Comparison of ENCODE assay signal across 9 cellular contexts in the genomic region with DNA sequence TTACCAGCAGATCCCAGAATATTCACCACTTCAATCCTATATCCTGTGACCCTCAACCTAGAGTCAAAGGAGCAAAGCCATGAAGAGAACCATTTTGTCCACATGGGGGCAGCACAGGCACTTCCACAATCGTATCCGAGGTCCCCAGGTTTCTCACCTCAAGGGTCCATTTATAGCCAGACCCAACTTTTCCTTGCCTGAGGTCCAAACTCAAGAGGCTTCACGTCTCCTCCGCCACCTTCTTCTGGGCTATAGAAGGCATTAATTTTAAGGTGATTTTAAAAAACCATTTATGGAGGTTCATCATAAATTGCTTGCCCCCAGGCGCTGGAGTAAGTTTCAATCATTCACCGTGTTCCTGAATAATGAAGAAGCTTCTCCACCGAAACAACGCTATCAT.
DNase-seq lines count a peak whose midpoint lies in the region; ATAC-seq and TF ChIP-seq lines count a peak whose summit lies in the region.
"Had no signal": no experiment of that assay in that cellular context is flagged by ENCODE, and none has a peak within 500 bp of the region (broad histone marks: within the 10 kb centered on the region; RNA-seq: fewer than 3 reads in every experiment).

No MANE protein-coding gene starts in this region.

- TF ChIP-seq CTCF in C4-2B (conservative IDR thresholded peaks at IDR 0.05): peak; percentile 86
- peak; percentile 77 for TF ChIP-seq CTCF in endothelial cell (IDR thresholded peaks at IDR 0.05; ENCODE audit: unreplicated experiment)

- peaks cover 57% of the 10 kb centered on the region for H3K4me1 Mint-ChIP-seq in activated CD8-positive, alpha-beta T cell treated with anti-CD3 and anti-CD28 coated beads, Interleukin-2, amount 10 ng/mL, durations not matched to agents 7 days and 5 days (ENCODE audit: low read depth)
- peaks cover 26% of the 10 kb centered on the region for H3K4me1 Mint-ChIP-seq in endothelial cell (ENCODE audit: unreplicated experiment)
- peaks cover 14 to 34% (median 22%) of the 10 kb centered on the region in 7 donors for H3K4me1 Mint-ChIP-seq in naive thymus-derived CD4-positive, alpha-beta T cell
- H3K4me1 Mint-ChIP-seq in stimulated activated naive CD8-positive, alpha-beta T cell treated with anti-CD3 and anti-CD28 coated beads, Interleukin-15, amount 100 ng/mL, for 72 hours: peaks cover 33% of the 10 kb centered on the region

- CTCF ChIA-PET in activated CD8-positive, alpha-beta T cell treated with anti-CD3 and anti-CD28 coated beads, Interleukin-2, amount 10 ng/mL, durations not matched to agents 7 days and 5 days (lab: Charles Lee): interaction anchor here (0.6 to 3.4 kb wide), 37 partner anchors 8 to 596 kb away, joined by 3 to 33 read pairs (median 5); no protein-coding TSS in a partner anchor
- CTCF ChIA-PET in naive thymus-derived CD4-positive, alpha-beta T cell (lab: Charles Lee): interaction anchor here (0.7 to 4.4 kb wide), 12 partner anchors 8 to 604 kb away, joined by 3 to 33 read pairs (median 3); no protein-coding TSS in a partner anchor

- peak; percentile 84 for DNase-seq in NCI-H82 (lab: John Stamatoyannopoulos, UW)
- peak; percentile 76 for DNase-seq in activated CD8-positive, alpha-beta T cell treated with anti-CD3 and anti-CD28 coated beads, Interleukin-2, amount 10 ng/mL, durations not matched to agents 7 days and 5 days
- peak; percentile 79 for DNase-seq in endothelial cell (ENCODE audit: low spot score)
- peak; percentile 16 to 64 (median 42) for DNase-seq in naive thymus-derived CD4-positive, alpha-beta T cell
- DNase-seq in stimulated activated naive CD8-positive, alpha-beta T cell treated with anti-CD3 and anti-CD28 coated beads, Interleukin-15, amount 100 ng/mL, for 72 hours: peak; percentile 58 to 62

- intact Hi-C loops in naive thymus-derived CD4-positive, alpha-beta T cell (cut with micrococcal nuclease): loop anchor here (1.0 to 5.0 kb wide), 4 partner anchors 125 to 596 kb away; no protein-coding TSS in a partner anchor

- no peaks in the 10 kb centered on the region for H3K9me3 ChIP-seq in naive thymus-derived CD4-positive, alpha-beta T cell (ENCODE audit: control insufficient read depth in 2 of 3, low read length in 3 of 3)

- H3K4me3 Mint-ChIP-seq in activated CD8-positive, alpha-beta T cell treated with anti-CD3 and anti-CD28 coated beads, Interleukin-2, amount 10 ng/mL, durations not matched to agents 7 days and 5 days: no peak overlapping the region
- H3K4me3 Mint-ChIP-seq in endothelial cell (ENCODE audit: unreplicated experiment): no peak overlapping the region
- H3K4me3 Mint-ChIP-seq in naive thymus-derived CD4-positive, alpha-beta T cell: no peak overlapping the region
- no peak overlapping the region for H3K4me3 Mint-ChIP-seq in stimulated activated naive CD8-positive, alpha-beta T cell treated with anti-CD3 and anti-CD28 coated beads, Interleukin-15, amount 100 ng/mL, for 72 hours
- H3K4me3 Mint-ChIP-seq: IgD-negative memory B cell had no signal

- ATAC-seq in GM19043 (IDR thresholded peaks at IDR 0.05; ENCODE audit: low read depth, unreplicated experiment) (peak; percentile 67), HG03378 (IDR thresholded peaks at IDR 0.05; ENCODE audit: unreplicated experiment) (peak; percentile 77)
- ATAC-seq in activated CD8-positive, alpha-beta T cell treated with anti-CD3 and anti-CD28 coated beads, Interleukin-2, amount 10 ng/mL, durations not matched to agents 7 days and 5 days: peak; percentile 60
- peak; percentile 72 for ATAC-seq in naive thymus-derived CD4-positive, alpha-beta T cell
- peak; percentile 61 for ATAC-seq in stimulated activated naive CD8-positive, alpha-beta T cell treated with anti-CD3 and anti-CD28 coated beads, Interleukin-15, amount 100 ng/mL, for 72 hours

- POLR2A ChIA-PET in activated CD8-positive, alpha-beta T cell treated with anti-CD3 and anti-CD28 coated beads, Interleukin-2, amount 10 ng/mL, durations not matched to agents 7 days and 5 days (lab: Charles Lee): interaction anchor here (1.9 kb wide), 1 partner anchor 112 kb away, joined by 14 read pairs; a partner anchor contains a TSS
- POLR2A ChIA-PET in naive thymus-derived CD4-positive, alpha-beta T cell (lab: Charles Lee): interaction anchor here (0.7 to 1.5 kb wide), 3 partner anchors 16 to 125 kb away, joined by 3 to 5 read pairs (median 3); a partner anchor contains a TSS

- H3K9me3 Mint-ChIP-seq in activated CD8-positive, alpha-beta T cell treated with anti-CD3 and anti-CD28 coated beads, Interleukin-2, amount 10 ng/mL, durations not matched to agents 7 days and 5 days (ENCODE audit: insufficient read depth): no peaks in the 10 kb centered on the region
- H3K9me3 Mint-ChIP-seq in endothelial cell (ENCODE audit: unreplicated experiment): no peaks in the 10 kb centered on the region
- H3K9me3 Mint-ChIP-seq in naive thymus-derived CD4-positive, alpha-beta T cell: no peaks in the 10 kb centered on the region
- H3K9me3 Mint-ChIP-seq in stimulated activated naive CD8-positive, alpha-beta T cell treated with anti-CD3 and anti-CD28 coated beads, Interleukin-15, amount 100 ng/mL, for 72 hours: no peaks in the 10 kb centered on the region
- H3K9me3 Mint-ChIP-seq: IgD-negative memory B cell had no signal

- H3K4me1 ChIP-seq in naive thymus-derived CD4-positive, alpha-beta T cell (ENCODE audit: control insufficient read depth in 2 of 2, insufficient read depth in 2 of 2, low read length in 2 of 2): peaks cover 8 to 14% of the 10 kb centered on the region in 2 donors

- no peak overlapping the region for H3K4me3 ChIP-seq in naive thymus-derived CD4-positive, alpha-beta T cell (ENCODE audit: low read length)

- no peak overlapping the region for H3K27ac ChIP-seq in C4-2B
- H3K27ac ChIP-seq in naive thymus-derived CD4-positive, alpha-beta T cell (ENCODE audit: low read depth, low read length): no peak overlapping the region

- peaks cover 55% of the 10 kb centered on the region for H3K27me3 Mint-ChIP-seq in activated CD8-positive, alpha-beta T cell treated with anti-CD3 and anti-CD28 coated beads, Interleukin-2, amount 10 ng/mL, durations not matched to agents 7 days and 5 days (ENCODE audit: low read depth)
- H3K27me3 Mint-ChIP-seq in endothelial cell (ENCODE audit: unreplicated experiment): peaks cover 4% of the 10 kb centered on the region
- H3K27me3 Mint-ChIP-seq in naive thymus-derived CD4-positive, alpha-beta T cell: peaks cover 4 to 69% (median 13%) of the 10 kb centered on the region in 5 donors
- H3K27me3 Mint-ChIP-seq in stimulated activated naive CD8-positive, alpha-beta T cell treated with anti-CD3 and anti-CD28 coated beads, Interleukin-15, amount 100 ng/mL, for 72 hours: peaks cover 37% of the 10 kb centered on the region

- no peak overlapping the region for H3K27ac Mint-ChIP-seq in activated CD8-positive, alpha-beta T cell treated with anti-CD3 and anti-CD28 coated beads, Interleukin-2, amount 10 ng/mL, durations not matched to agents 7 days and 5 days
- H3K27ac Mint-ChIP-seq in endothelial cell (ENCODE audit: unreplicated experiment): no peak overlapping the region
- H3K27ac Mint-ChIP-seq in naive thymus-derived CD4-positive, alpha-beta T cell: no peak overlapping the region
- no peak overlapping the region for H3K27ac Mint-ChIP-seq in stimulated activated naive CD8-positive, alpha-beta T cell treated with anti-CD3 and anti-CD28 coated beads, Interleukin-15, amount 100 ng/mL, for 72 hours
- H3K27ac Mint-ChIP-seq: IgD-negative memory B cell had no signal

- H3K36me3 ChIP-seq in naive thymus-derived CD4-positive, alpha-beta T cell (ENCODE audit: control insufficient read depth in 2 of 3, insufficient read depth in 3 of 3, low read length in 3 of 3): no peaks in the 10 kb centered on the region

- peaks cover 0 to 7% of the 10 kb centered on the region in 2 donors for H3K27me3 ChIP-seq in naive thymus-derived CD4-positive, alpha-beta T cell (ENCODE audit: control insufficient read depth in 2 of 2, insufficient read depth in 2 of 2, low read length in 2 of 2)

- H3K36me3 Mint-ChIP-seq in activated CD8-positive, alpha-beta T cell treated with anti-CD3 and anti-CD28 coated beads, Interleukin-2, amount 10 ng/mL, durations not matched to agents 7 days and 5 days (ENCODE audit: low read depth): no peaks in the 10 kb centered on the region
- no peaks in the 10 kb centered on the region for H3K36me3 Mint-ChIP-seq in endothelial cell (ENCODE audit: low read depth, unreplicated experiment)
- H3K36me3 Mint-ChIP-seq in naive thymus-derived CD4-positive, alpha-beta T cell: no peaks in the 10 kb centered on the region
- H3K36me3 Mint-ChIP-seq: IgD-negative memory B cell had no signal
